ENCODE assay signal across 22 cellular contexts in genomic region chrX:10042055-10042454, GRCh38.
"Had no signal": no experiment of that assay in that cellular context is flagged by ENCODE, and none has a peak within 500 bp of the region (broad histone marks: within the 10 kb centered on the region; RNA-seq: fewer than 3 reads in every experiment).

No MANE protein-coding gene starts in this region.

- H3K9me3 ChIP-seq: heart left ventricle, mucosa of descending colon, pancreas, testis, tibial nerve had no signal

- ATAC-seq: heart left ventricle; left colon; left ventricle myocardium superior; mucosa of descending colon; natural killer cell; pancreas; right cardiac atrium; stimulated activated memory B cell treated with anti-CD40 and anti-IgM and Interleukin-4, amounts not matched to agents 10 μg/mL and 1 μg/mL and 100 μg/mL, for 72 hours; stimulated activated naive CD8-positive, alpha-beta T cell treated with anti-CD3 and anti-CD28 coated beads, Interleukin-15, amount 100 ng/mL, for 72 hours had no signal

- H2AFZ ChIP-seq: neural progenitor cell had no signal

- H3K4me3 Mint-ChIP-seq: natural killer cell; neural progenitor cell; stimulated activated memory B cell treated with anti-CD40 and anti-IgM and Interleukin-4, amounts not matched to agents 10 μg/mL and 1 μg/mL and 100 μg/mL, for 72 hours; stimulated activated naive CD8-positive, alpha-beta T cell treated with anti-CD3 and anti-CD28 coated beads, Interleukin-15, amount 100 ng/mL, for 72 hours had no signal

- H3K9ac ChIP-seq: neural progenitor cell had no signal

- H3K9me3 Mint-ChIP-seq: natural killer cell; stimulated activated memory B cell treated with anti-CD40 and anti-IgM and Interleukin-4, amounts not matched to agents 10 μg/mL and 1 μg/mL and 100 μg/mL, for 72 hours; stimulated activated naive CD8-positive, alpha-beta T cell treated with anti-CD3 and anti-CD28 coated beads, Interleukin-15, amount 100 ng/mL, for 72 hours had no signal

- H3K4me3 ChIP-seq: coronary artery, heart left ventricle, lung, mucosa of descending colon, neural progenitor cell, pancreas, smooth muscle cell, testis, tibial nerve had no signal

- DNase-seq: effector CD4-positive, alpha-beta T cell; heart left ventricle; hippocampal formation; left colon; left ventricle myocardium superior; mesendoderm; mucosa of descending colon; natural killer cell; nucleus accumbens; pancreas; right cardiac atrium; stimulated activated CD4-positive, alpha-beta T cell treated with anti-CD3 and anti-CD28 coated beads, Interleukin-4, amount 100 ng/mL, for 1 hour; stimulated activated CD8-positive, alpha-beta memory T cell treated with anti-CD3 and anti-CD28 coated beads, Interleukin-4, amount 100 ng/mL, for 48 hours; stimulated activated naive CD8-positive, alpha-beta T cell treated with anti-CD3 and anti-CD28 coated beads, Interleukin-15, amount 100 ng/mL, for 72 hours; testis had no signal

- H3K36me3 Mint-ChIP-seq: natural killer cell; stimulated activated memory B cell treated with anti-CD40 and anti-IgM and Interleukin-4, amounts not matched to agents 10 μg/mL and 1 μg/mL and 100 μg/mL, for 72 hours had no signal

- H3K27me3 Mint-ChIP-seq: progenitor cell of endocrine pancreas; stimulated activated memory B cell treated with anti-CD40 and anti-IgM and Interleukin-4, amounts not matched to agents 10 μg/mL and 1 μg/mL and 100 μg/mL, for 72 hours; stimulated activated naive CD8-positive, alpha-beta T cell treated with anti-CD3 and anti-CD28 coated beads, Interleukin-15, amount 100 ng/mL, for 72 hours had no signal

- H3K27me3 ChIP-seq: heart left ventricle, neural progenitor cell, pancreas, testis, tibial nerve had no signal

- H3K27ac Mint-ChIP-seq: natural killer cell; progenitor cell of endocrine pancreas; stimulated activated memory B cell treated with anti-CD40 and anti-IgM and Interleukin-4, amounts not matched to agents 10 μg/mL and 1 μg/mL and 100 μg/mL, for 72 hours had no signal

- H3K4me2 ChIP-seq: neural progenitor cell, smooth muscle cell had no signal

- H3K36me3 ChIP-seq: heart left ventricle, neural progenitor cell, pancreas, tibial nerve had no signal

- H3K27ac ChIP-seq: coronary artery, heart left ventricle, neural progenitor cell, pancreas, testis, tibial nerve had no signal
